ENCODE assay signal across 1 cellular context in genomic region chr6:56372621-56373020, GRCh38.
TF ChIP-seq lines count a peak whose summit lies in the region.

No MANE protein-coding gene starts in this region.

TF ChIP-seq in IMR-90, 13 proteins besides CTCF, POLR2A, EP300 and RAD21 (continued from another document):
- no peak for TF ChIP-seq BHLHE40 (IDR thresholded peaks at IDR 0.05; ENCODE audit: low read depth, low read length)
- TF ChIP-seq CHD1 (IDR thresholded peaks at IDR 0.05; ENCODE audit: low read depth, low read length), result no peak
- TF ChIP-seq ELK1 (IDR thresholded peaks at IDR 0.05; ENCODE audit: borderline replicate concordance, low read depth, low read length), result no peak
- TF ChIP-seq SMC3 (IDR thresholded peaks at IDR 0.05; ENCODE audit: low read depth, low read length), result no peak
- TF ChIP-seq RCOR1 (IDR thresholded peaks at IDR 0.05; ENCODE audit: insufficient replicate concordance, low read length), result no peak
